In the genomic region with DNA sequence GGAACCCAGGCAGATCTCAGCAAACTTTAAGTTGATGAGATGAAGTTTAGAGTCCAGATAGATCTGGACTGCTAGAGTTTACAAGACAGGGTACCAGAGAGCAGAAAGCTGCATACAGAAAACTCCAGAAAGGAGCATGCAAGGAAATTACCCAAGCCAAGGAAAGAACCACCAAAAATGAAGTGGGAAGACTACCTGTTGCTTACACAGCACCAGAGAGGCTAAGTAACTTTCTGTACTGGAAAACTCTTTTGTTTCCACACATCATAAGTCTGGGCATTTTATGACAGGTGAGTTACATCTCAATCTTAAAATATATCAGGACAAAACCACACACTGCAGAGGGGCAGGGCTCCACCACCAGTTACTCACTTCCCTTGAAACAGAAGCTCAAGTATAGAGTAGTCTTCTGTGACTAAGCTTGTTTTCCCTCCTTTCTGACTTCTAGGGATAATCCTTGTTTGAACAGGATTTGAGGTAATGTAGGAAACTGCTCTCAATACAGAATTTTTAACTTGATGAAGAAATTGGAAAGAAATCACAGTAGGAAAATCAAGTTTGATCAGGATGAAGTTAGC, we compare ENCODE assay signal across 1 cellular context.
TF ChIP-seq lines count a peak whose summit lies in the region.

No MANE protein-coding gene starts in this region.

TF ChIP-seq in HepG2, 621 proteins besides CTCF, POLR2A, EP300 and RAD21:
- TF ChIP-seq, protein P1, sequence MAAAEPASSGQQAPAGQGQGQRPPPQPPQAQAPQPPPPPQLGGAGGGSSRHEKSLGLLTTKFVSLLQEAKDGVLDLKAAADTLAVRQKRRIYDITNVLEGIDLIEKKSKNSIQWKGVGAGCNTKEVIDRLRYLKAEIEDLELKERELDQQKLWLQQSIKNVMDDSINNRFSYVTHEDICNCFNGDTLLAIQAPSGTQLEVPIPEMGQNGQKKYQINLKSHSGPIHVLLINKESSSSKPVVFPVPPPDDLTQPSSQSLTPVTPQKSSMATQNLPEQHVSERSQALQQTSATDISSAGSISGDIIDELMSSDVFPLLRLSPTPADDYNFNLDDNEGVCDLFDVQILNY (CRISPR knock-in tag; conservative IDR thresholded peaks at IDR 0.05): no peak
- TF ChIP-seq FOXK2 (IDR thresholded peaks at IDR 0.05) (no peak), BCL6 (CRISPR knock-in tag; IDR thresholded peaks at IDR 0.05) (0 out of 2 replicates have a peak, but pooled peaks have one; percentile 33), ZNF101 (CRISPR knock-in tag; IDR thresholded peaks at IDR 0.05; ENCODE audit: borderline replicate concordance, low read depth) (no peak), FOXM1 (CRISPR knock-in tag; IDR thresholded peaks at IDR 0.05) (no peak), ESRRA (CRISPR knock-in tag; IDR thresholded peaks at IDR 0.05; ENCODE audit: low read depth) (no peak), PITX1 (CRISPR knock-in tag; IDR thresholded peaks at IDR 0.05) (no peak)
- TF ChIP-seq, protein P2, sequence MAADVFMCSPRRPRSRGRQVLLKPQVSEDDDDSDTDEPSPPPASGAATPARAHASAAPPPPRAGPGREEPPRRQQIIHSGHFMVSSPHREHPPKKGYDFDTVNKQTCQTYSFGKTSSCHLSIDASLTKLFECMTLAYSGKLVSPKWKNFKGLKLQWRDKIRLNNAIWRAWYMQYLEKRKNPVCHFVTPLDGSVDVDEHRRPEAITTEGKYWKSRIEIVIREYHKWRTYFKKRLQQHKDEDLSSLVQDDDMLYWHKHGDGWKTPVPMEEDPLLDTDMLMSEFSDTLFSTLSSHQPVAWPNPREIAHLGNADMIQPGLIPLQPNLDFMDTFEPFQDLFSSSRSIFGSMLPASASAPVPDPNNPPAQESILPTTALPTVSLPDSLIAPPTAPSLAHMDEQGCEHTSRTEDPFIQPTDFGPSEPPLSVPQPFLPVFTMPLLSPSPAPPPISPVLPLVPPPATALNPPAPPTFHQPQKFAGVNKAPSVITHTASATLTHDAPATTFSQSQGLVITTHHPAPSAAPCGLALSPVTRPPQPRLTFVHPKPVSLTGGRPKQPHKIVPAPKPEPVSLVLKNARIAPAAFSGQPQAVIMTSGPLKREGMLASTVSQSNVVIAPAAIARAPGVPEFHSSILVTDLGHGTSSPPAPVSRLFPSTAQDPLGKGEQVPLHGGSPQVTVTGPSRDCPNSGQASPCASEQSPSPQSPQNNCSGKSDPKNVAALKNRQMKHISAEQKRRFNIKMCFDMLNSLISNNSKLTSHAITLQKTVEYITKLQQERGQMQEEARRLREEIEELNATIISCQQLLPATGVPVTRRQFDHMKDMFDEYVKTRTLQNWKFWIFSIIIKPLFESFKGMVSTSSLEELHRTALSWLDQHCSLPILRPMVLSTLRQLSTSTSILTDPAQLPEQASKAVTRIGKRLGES (CRISPR knock-in tag; IDR thresholded peaks at IDR 0.05; ENCODE audit: borderline replicate concordance): no peak
